Comparison of ENCODE assay signal across 18 cellular contexts in genomic region chr12:47033797-47034555, GRCh38. TPM values are rescaled to one million over a fixed set of nuclear protein-coding genes. Genes with fewer than 3 reads are reported as not detected.
DNase-seq lines count a peak whose midpoint lies in the region; ATAC-seq, FAIRE-seq and TF ChIP-seq lines count a peak whose summit lies in the region.
"Had no signal": no experiment of that assay in that cellular context is flagged by ENCODE, and none has a peak within 500 bp of the region (broad histone marks: within the 10 kb centered on the region; RNA-seq: fewer than 3 reads in every experiment).

No MANE protein-coding gene starts in this region.

- peak overlapping the region; percentile 43; the same call in 1 of the 2 replicates for H3K18ac ChIP-seq in IMR-90 (ENCODE audit: low read depth, low read length)

- TF ChIP-seq POLR2A in IMR-90 (IDR thresholded peaks at IDR 0.05; ENCODE audit: low read depth, low read length) = no peak
- no peak for TF ChIP-seq POLR2A in K562 (conservative IDR thresholded peaks at IDR 0.05)

- peaks cover 5% of the 10 kb centered on the region; the same call in 1 of the 2 replicates for H3K9me1 ChIP-seq in IMR-90 (ENCODE audit: insufficient read depth, low read length)
- H3K9me1 ChIP-seq in K562 (ENCODE audit: control insufficient read depth, insufficient read depth, low read length) = no peaks in the 10 kb centered on the region

- peaks cover 6% of the 10 kb centered on the region for H3K4me1 ChIP-seq in IMR-90 (ENCODE audit: control insufficient read depth, insufficient read depth, low read length)
- no peaks in the 10 kb centered on the region for H3K4me1 ChIP-seq in K562 (replicated peaks in 1 of 2; ENCODE audit: control insufficient read depth in 2 of 2, insufficient read depth in 2 of 2, low read length in 2 of 2)
- peaks cover 27% of the 10 kb centered on the region for H3K4me1 ChIP-seq in muscle layer of colon (ENCODE audit: insufficient read depth, low read length)

- no peaks in the 10 kb centered on the region for H3K27me3 Mint-ChIP-seq in activated T-cell treated with anti-CD3 and anti-CD28 coated beads, Interleukin-2, amount 50 U/mL, for 4 hours (ENCODE audit: low read depth)
- H3K27me3 Mint-ChIP-seq: activated naive CD8-positive, alpha-beta T cell treated with anti-CD3 and anti-CD28 coated beads, Interleukin-2, amount 50 U/mL, for 24 hours had no signal

- no TSS peak for BruUV-seq in IMR-90 (replicated peaks; lab: Mats Ljungman, UMichigan)
- no TSS peak for BruUV-seq in K562 (replicated peaks; lab: Mats Ljungman, UMichigan)

- peak overlapping the region in 1 of 2 experiments; percentile 10; a peak in 1 of 4 replicates for H4K8ac ChIP-seq in IMR-90 (ENCODE audit: low read depth in 2 of 2, low read length in 2 of 2)

- H2AFZ ChIP-seq in IMR-90 (replicated peaks; ENCODE audit: low read length, poor library complexity) = no peak overlapping the region
- no peak overlapping the region for H2AFZ ChIP-seq in K562 (ENCODE audit: low read depth, low read length)

- no peaks in the 10 kb centered on the region for H3K79me1 ChIP-seq in IMR-90 (ENCODE audit: low read depth in 1 of 2, low read length in 2 of 2)

- H3K9me3 ChIP-seq in IMR-90 (ENCODE audit: control insufficient read depth, insufficient read depth, low read length) = no peaks in the 10 kb centered on the region
- H3K9me3 ChIP-seq in K562 (replicated peaks; ENCODE audit: control insufficient read depth, insufficient read depth, low read depth, low read length) = no peaks in the 10 kb centered on the region
- no peaks in the 10 kb centered on the region for H3K9me3 ChIP-seq in muscle layer of colon (ENCODE audit: low read length)
- H3K9me3 ChIP-seq: pancreas, upper lobe of right lung had no signal

- H3K9me3 Mint-ChIP-seq in activated T-cell treated with anti-CD3 and anti-CD28 coated beads, Interleukin-2, amount 50 U/mL, for 4 hours = no peaks in the 10 kb centered on the region
- H3K9me3 Mint-ChIP-seq: activated naive CD8-positive, alpha-beta T cell treated with anti-CD3 and anti-CD28 coated beads, Interleukin-2, amount 50 U/mL, for 24 hours; endodermal cell; T-helper 2 cell treated with Interferon-gamma antibody and Interleukin-4, amounts not matched to agents 5 μg/mL and 100 μg/mL, for 36 hours had no signal

- H3K4ac ChIP-seq in IMR-90 (ENCODE audit: low read depth, low read length) = peak overlapping the region; percentile 12; the same call in 1 of the 2 replicates

- TF ChIP-seq EP300 in K562 (IDR thresholded peaks at IDR 0.05; ENCODE audit: low read length) = no peak

- no peak overlapping the region for H3K9ac ChIP-seq in IMR-90 (ENCODE audit: low read depth, low read length)
- H3K9ac ChIP-seq in K562 (ENCODE audit: insufficient read depth in 1 of 2, low read depth in 2 of 2, low read length in 2 of 2) = no peak overlapping the region
- H3K9ac ChIP-seq in muscle layer of colon (ENCODE audit: low read length) = no peak overlapping the region

- H2BK120ac ChIP-seq in IMR-90 (ENCODE audit: low read depth, low read length) = peak overlapping the region; percentile 5; the same call in 1 of the 2 replicates

- H3K56ac ChIP-seq in IMR-90 (ENCODE audit: extremely low read depth, insufficient read depth, low read length) = no peak overlapping the region

- H3K4me3 Mint-ChIP-seq in activated T-cell treated with anti-CD3 and anti-CD28 coated beads, Interleukin-2, amount 50 U/mL, for 4 hours = no peak overlapping the region
- H3K4me3 Mint-ChIP-seq: activated naive CD8-positive, alpha-beta T cell treated with anti-CD3 and anti-CD28 coated beads, Interleukin-2, amount 50 U/mL, for 24 hours; endodermal cell; T-helper 2 cell treated with Interferon-gamma antibody and Interleukin-4, amounts not matched to agents 5 μg/mL and 100 μg/mL, for 36 hours had no signal

- no peak overlapping the region for H2BK15ac ChIP-seq in IMR-90 (ENCODE audit: low read depth, low read length)

- TF ChIP-seq RAD21 in IMR-90 (IDR thresholded peaks at IDR 0.05; ENCODE audit: low read length) (no peak), K562 (CRISPR knock-in tag; conservative IDR thresholded peaks at IDR 0.05 in 1 of 2, IDR thresholded peaks at IDR 0.05 in 1 of 2) (no peak)

- no peaks in the 10 kb centered on the region for H3K36me3 Mint-ChIP-seq in activated T-cell treated with anti-CD3 and anti-CD28 coated beads, Interleukin-2, amount 50 U/mL, for 4 hours (ENCODE audit: insufficient read depth)

- WGBS in IMR-90 (ENCODE audit: extremely low coverage in 2 of 2, insufficient read length in 1 of 2), 2 experiments = no CpG with 5 or more reads among the region's 5 CpGs
- WGBS in K562 (ENCODE audit: insufficient coverage, low coverage, missing lambda C conversion rate) = 12% methylated on average over 5 of the region's 5 CpGs

- no peak for TF ChIP-seq CTCF in IMR-90 (conservative IDR thresholded peaks at IDR 0.05; ENCODE audit: low read depth, low read length)
- no peak for TF ChIP-seq CTCF in K562 (IDR thresholded peaks at IDR 0.05 in 2 of 3, conservative IDR thresholded peaks at IDR 0.05 in 1 of 3; ENCODE audit: insufficient read depth in 2 of 3, low read depth in 1 of 3, low read length in 3 of 3)

- intact Hi-C loops in IMR-90 (cut with micrococcal nuclease) = loop anchor here (2.0 to 10.0 kb wide), 4 partner anchors 43 to 741 kb away; partner anchors contain the start of genes AMIGO2, PCED1B and SLC48A1
- intact Hi-C loops in K562 (cut with micrococcal nuclease) = loop anchor here (2.0 to 5.0 kb wide), 3 partner anchors 158 to 363 kb away; no protein-coding TSS in a partner anchor

- H4K20me1 ChIP-seq in IMR-90 (ENCODE audit: insufficient read depth, low read length) = no peaks in the 10 kb centered on the region
- H4K20me1 ChIP-seq in K562 (replicated peaks; ENCODE audit: control insufficient read depth, insufficient read depth, low read length) = no peaks in the 10 kb centered on the region

- H3K27me3 ChIP-seq in IMR-90 (ENCODE audit: control insufficient read depth, insufficient read depth, low read length) (no peaks in the 10 kb centered on the region), K562 (ENCODE audit: control insufficient read depth in 2 of 2, insufficient read depth in 2 of 2, low read length in 2 of 2) (no peaks in the 10 kb centered on the region), muscle layer of colon (ENCODE audit: control insufficient read depth in 1 of 2, insufficient read depth in 2 of 2, low read length in 2 of 2) (no peaks in the 10 kb centered on the region)
- H3K27me3 ChIP-seq: pancreas, upper lobe of right lung had no signal

- POLR2A ChIA-PET in IMR-90 (lab: Charles Lee; ENCODE audit: unreplicated experiment) (no interaction called here), K562 (lab: Yijun Ruan, JAX) (interaction anchor here (1.1 kb wide), 1 partner anchor 334 kb away, joined by 5 read pairs; no protein-coding TSS in a partner anchor)

- 0 out of 2 replicates have a peak overlapping the region, but pooled peaks have one; percentile 18 for H2BK20ac ChIP-seq in IMR-90 (ENCODE audit: low read depth, low read length)

- DNase-seq in DMS53 (lab: John Stamatoyannopoulos, UW) = peak; percentile 53
- no peak for DNase-seq in DMS53 treated with DMSO at 0.1 percent for 48 hours (lab: John Stamatoyannopoulos, UW; ENCODE audit: unreplicated experiment)
- DNase-seq in IMR-90 = no peak
- peak in 1 of 4 experiments; percentile 23 for DNase-seq in K562 (ENCODE audit: extremely low read depth in 1 of 4, low spot score in 3 of 4)
- DNase-seq in activated T-cell treated with anti-CD3 and anti-CD28 coated beads, Interleukin-2, amount 50 U/mL, for 4 hours = no peak
- no peak for DNase-seq in AG20443 (ENCODE audit: low spot score)
- DNase-seq in AG08395 (ENCODE audit: low spot score) = no peak
- DNase-seq: 8988T; activated CD4-positive, alpha-beta T cell treated with anti-CD3 and anti-CD28 coated beads for 4 hours; activated naive CD8-positive, alpha-beta T cell treated with anti-CD3 and anti-CD28 coated beads, Interleukin-2, amount 50 U/mL, for 24 hours; endodermal cell; NCI-H187; SIG-M5 had no signal

- H3K36me3 ChIP-seq in IMR-90 (ENCODE audit: control insufficient read depth, insufficient read depth, low read length) (no peaks in the 10 kb centered on the region), K562 (ENCODE audit: control insufficient read depth, insufficient read depth, low read length) (no peaks in the 10 kb centered on the region), muscle layer of colon (ENCODE audit: insufficient read depth, low read length) (no peaks in the 10 kb centered on the region)
- H3K36me3 ChIP-seq: pancreas, upper lobe of right lung had no signal

- H3K4me3 ChIP-seq in IMR-90 (ENCODE audit: insufficient read depth, low read depth, low read length) (no peak overlapping the region), K562 (no peak overlapping the region), muscle layer of colon (ENCODE audit: low read depth in 1 of 2, low read length in 2 of 2) (no peak overlapping the region)
- H3K4me3 ChIP-seq: pancreas, skin epidermis, upper lobe of right lung had no signal

- peak overlapping the region; percentile 15 for H3K14ac ChIP-seq in IMR-90 (replicated peaks; ENCODE audit: low read depth, low read length)

- H2AK5ac ChIP-seq in IMR-90 (ENCODE audit: low read depth, low read length) = no peak overlapping the region

- H4K91ac ChIP-seq in IMR-90 (ENCODE audit: insufficient read depth, low read depth, low read length) = no peak overlapping the region; the same call in 1 of the 2 replicates

- CTCF ChIA-PET in IMR-90 (lab: Yijun Ruan, JAX) = interaction anchor here (0.6 to 1.7 kb wide), 4 partner anchors 9 to 652 kb away, joined by 3 to 4 read pairs (median 3); no protein-coding TSS in a partner anchor
- CTCF ChIA-PET in K562 (lab: Yijun Ruan, JAX; ENCODE audit: low intra/inter-chr PET ratio) = interaction anchor here (0.6 to 1.4 kb wide), 5 partner anchors 9 to 804 kb away, joined by 3 to 4 read pairs (median 4); no protein-coding TSS in a partner anchor

- H2AK9ac ChIP-seq in IMR-90 (replicated peaks; ENCODE audit: low read depth, low read length, poor library complexity) = no peak overlapping the region

- peak overlapping the region; percentile 63; the same call in 1 of the 2 replicates for H4K5ac ChIP-seq in IMR-90 (ENCODE audit: low read depth, low read length)

- H3K27ac ChIP-seq in IMR-90 (ENCODE audit: insufficient read depth, low read length) (no peak overlapping the region), K562 (ENCODE audit: extremely low read depth, low read depth, low read length) (no peak overlapping the region), muscle layer of colon (ENCODE audit: low read depth, low read length) (peak overlapping the region; percentile 39)
- H3K27ac ChIP-seq: upper lobe of right lung had no signal

- H3K79me2 ChIP-seq in K562 (ENCODE audit: control insufficient read depth, insufficient read depth, low read length) = no peaks in the 10 kb centered on the region

- FAIRE-seq in K562 (lab: Jason Lieb, UNC) = no peak
- FAIRE-seq: pancreas had no signal

- in situ Hi-C loops in IMR-90 (cut with MboI; ENCODE audit: low sequenced_read_pairs) = loop anchor here (5.0 to 10.0 kb wide), 3 partner anchors 273 to 651 kb away; no protein-coding TSS in a partner anchor
- in situ Hi-C loops in K562 (cut with MboI) = loop anchor here (5.0 to 10.0 kb wide), 2 partner anchors 271 to 363 kb away; no protein-coding TSS in a partner anchor

- H3K4me2 ChIP-seq in IMR-90 (ENCODE audit: low read depth, low read length) (no peak overlapping the region), K562 (ENCODE audit: insufficient read depth, low read length) (no peak overlapping the region)

- H3K23ac ChIP-seq in IMR-90 (ENCODE audit: low read depth, low read length) = no peak overlapping the region; the same call in 1 of the 2 replicates

- ATAC-seq in IMR-90 (ENCODE audit: low read depth) = no peak
- no peak for ATAC-seq in K562
- ATAC-seq in activated T-cell treated with anti-CD3 and anti-CD28 coated beads, Interleukin-2, amount 50 U/mL, for 4 hours = no peak
- ATAC-seq: activated naive CD8-positive, alpha-beta T cell treated with anti-CD3 and anti-CD28 coated beads, Interleukin-2, amount 50 U/mL, for 24 hours had no signal

- dilution Hi-C loops in IMR-90 (cut with HindIII; ENCODE audit: low sequenced_read_pairs, unreplicated experiment) = no loop called here

- peaks cover 41% of the 10 kb centered on the region for H3K4me1 Mint-ChIP-seq in activated T-cell treated with anti-CD3 and anti-CD28 coated beads, Interleukin-2, amount 50 U/mL, for 4 hours (ENCODE audit: low read depth)

- H2BK5ac ChIP-seq in IMR-90 (ENCODE audit: low read depth, low read length, poor library complexity, severe bottlenecking) = no peak overlapping the region

RNA-seq across cellular contexts. Expression of gene PCED1B, which starts 45.4 kb away (rescaled TPM):
- 0.28 and 0.36 TPM in 2 replicates for total RNA-seq in IMR-90 (2012; rRNA removed)
- polyA plus RNA-seq in IMR-90 (2012; rRNA removed) = 2.0 and 2.6 TPM in 2 replicates
- 1.4 and 2.1 TPM in 2 replicates for polyA plus RNA-seq in IMR-90 (2012; cell fraction: cytosol; rRNA removed)
- 5.1 and 8.9 TPM in 2 replicates for polyA plus RNA-seq in IMR-90 (2012; cell fraction: nucleus; rRNA removed; ENCODE audit: low replicate concordance)
- 2.8 and 3.6 TPM in 2 replicates for total RNA-seq in K562 (2011; cell fraction: chromatin; rRNA removed; ENCODE audit: low replicate concordance)
- 2.3 and 3.0 TPM in 2 replicates for total RNA-seq in K562 (2011; cell fraction: nucleolus; rRNA removed)
- total RNA-seq in K562 (2011; cell fraction: nucleoplasm; rRNA removed) = 2.9 and 4.0 TPM in 2 replicates
- total RNA-seq in K562 (2014; rRNA removed) = 1.6 and 4.4 TPM in 2 replicates
- 2.5 and 2.7 TPM in 2 replicates for total RNA-seq in K562 (2014; rRNA removed; fragmentation: Illumina TruSeq; extraction: Trizol)
- total RNA-seq in K562 (2015; rRNA removed; fragmentation: Illumina TruSeq; extraction: Trizol) = 4.7 and 6.1 TPM in 2 replicates
- total RNA-seq in K562 (2021) = 7.2 and 7.4 TPM in 2 replicates
- polyA plus RNA-seq in K562 (2011; rRNA removed) = 0.35 and 1.2 TPM in 2 replicates
- 0.13 and 3.5 TPM in 2 replicates for polyA plus RNA-seq in K562 (2011; cell fraction: cytosol; rRNA removed)
- polyA plus RNA-seq in K562 (2011; cell fraction: nucleus; rRNA removed) = 0.24 and 3.2 TPM in 2 replicates
- 21.8 and 40.0 TPM in 2 replicates for polyA plus RNA-seq in K562 (2012)
- 9.3 and 9.6 TPM in 2 replicates for polyA plus RNA-seq in K562 (2014; fragmentation: Illumina TruSeq; extraction: Trizol)
- 1 to 10 TPM; 1.2 to 1.5 TPM for polyA plus RNA-seq in K562 (2014; fragmentation: Nextera tagmentation; extraction: Ambion mirVana)
- 6.6 and 8.6 TPM in 2 replicates for polyA plus RNA-seq in K562 (2014; rRNA removed)
- polyA minus RNA-seq in K562 (2011; rRNA and poly(A)+ RNA removed) = 0.09 and 1.3 TPM in 2 replicates
- 1.1 TPM in 1 of 2 replicates, not detected in the other for polyA minus RNA-seq in K562 (2011; cell fraction: cytosol; rRNA and poly(A)+ RNA removed)
- 0.54 TPM in 1 of 2 replicates, not detected in the other for polyA minus RNA-seq in K562 (2011; cell fraction: nucleus; rRNA and poly(A)+ RNA removed)
- 10 to 100 TPM; 57.1 to 78.2 (median 71.2) TPM for total RNA-seq in activated T-cell treated with anti-CD3 and anti-CD28 coated beads, Interleukin-2, amount 50 U/mL, for 4 hours

RNA-seq across cellular contexts. Expression of gene AMIGO2, which starts 45.8 kb away (rescaled TPM):
- total RNA-seq in IMR-90 (2012; rRNA removed) = 31.7 and 32.6 TPM in 2 replicates
- polyA plus RNA-seq in IMR-90 (2012; rRNA removed) = 17.1 and 20.1 TPM in 2 replicates
- polyA plus RNA-seq in IMR-90 (2012; cell fraction: cytosol; rRNA removed) = 4.4 and 5.0 TPM in 2 replicates
- 5.1 and 26.1 TPM in 2 replicates for polyA plus RNA-seq in IMR-90 (2012; cell fraction: nucleus; rRNA removed; ENCODE audit: low replicate concordance)
- total RNA-seq in K562 (2011; cell fraction: chromatin; rRNA removed; ENCODE audit: low replicate concordance) = 4.4 and 5.8 TPM in 2 replicates
- 3.9 and 5.0 TPM in 2 replicates for total RNA-seq in K562 (2011; cell fraction: nucleolus; rRNA removed)
- 4.5 and 5.2 TPM in 2 replicates for total RNA-seq in K562 (2011; cell fraction: nucleoplasm; rRNA removed)
- 3.6 and 3.8 TPM in 2 replicates for total RNA-seq in K562 (2014; rRNA removed)
- total RNA-seq in K562 (2014; rRNA removed; fragmentation: Illumina TruSeq; extraction: Trizol) = 3.6 and 4.7 TPM in 2 replicates
- total RNA-seq in K562 (2015; rRNA removed; fragmentation: Illumina TruSeq; extraction: Trizol) = 7.9 and 8.1 TPM in 2 replicates
- 3.5 and 3.7 TPM in 2 replicates for total RNA-seq in K562 (2021)
- polyA plus RNA-seq in K562 (2011; rRNA removed) = 0.38 and 8.3 TPM in 2 replicates
- polyA plus RNA-seq in K562 (2011; cell fraction: cytosol; rRNA removed) = 0.18 and 2.8 TPM in 2 replicates
- polyA plus RNA-seq in K562 (2011; cell fraction: nucleus; rRNA removed) = 0.39 and 6.3 TPM in 2 replicates
- polyA plus RNA-seq in K562 (2012) = 11.9 and 24.7 TPM in 2 replicates
- 4.5 and 4.6 TPM in 2 replicates for polyA plus RNA-seq in K562 (2014; fragmentation: Illumina TruSeq; extraction: Trizol)
- polyA plus RNA-seq in K562 (2014; fragmentation: Nextera tagmentation; extraction: Ambion mirVana) = 1 to 10 TPM; 2.0 to 4.1 TPM
- polyA plus RNA-seq in K562 (2014; rRNA removed) = 2.5 and 3.8 TPM in 2 replicates
- 0.45 and 7.9 TPM in 2 replicates for polyA minus RNA-seq in K562 (2011; rRNA and poly(A)+ RNA removed)
- 4.2 TPM in 1 of 2 replicates, not detected in the other for polyA minus RNA-seq in K562 (2011; cell fraction: cytosol; rRNA and poly(A)+ RNA removed)
- polyA minus RNA-seq in K562 (2011; cell fraction: nucleus; rRNA and poly(A)+ RNA removed) = 0.22 and 2.6 TPM in 2 replicates
- 10 to 100 TPM; 27.8 to 39.7 (median 30.4) TPM for total RNA-seq in activated T-cell treated with anti-CD3 and anti-CD28 coated beads, Interleukin-2, amount 50 U/mL, for 4 hours

Comparison
In these comparisons a context has a peak if more than half of its experiments do, and no peak if none do; other contexts are left out.
1. RNA of gene PCED1B, which starts 45.4 kb away (total RNA-seq): 57.1 to 78.2 TPM in activated T-cell treated with anti-CD3 and anti-CD28 coated beads, Interleukin-2, amount 50 U/mL, for 4 hours; 1.6 to 7.4 TPM in K562 and 0.28 to 0.36 TPM in IMR-90; every median in the first group is over 4 times any median in the second.